In genomic region chr3:94928921-94929320, GRCh38 we compare ENCODE assay signal across 11 cellular contexts.
A peak's percentile ranks its signal among the peaks of the same experiment; 100 is the strongest.
DNase-seq lines count a peak whose midpoint lies in the region; ATAC-seq, FAIRE-seq and TF ChIP-seq lines count a peak whose summit lies in the region.
"Had no signal": no experiment of that assay in that cellular context is flagged by ENCODE, and none has a peak within 500 bp of the region (broad histone marks: within the 10 kb centered on the region; RNA-seq: fewer than 3 reads in every experiment).

No MANE protein-coding gene starts in this region.

- CTCF ChIA-PET in A549 (lab: Yijun Ruan, JAX) = no interaction called here

- POLR2A ChIA-PET in A549 (lab: Yijun Ruan, JAX) = no interaction called here

- peak overlapping the region; percentile 44 for H3K4me2 ChIP-seq in A549

- DNase-seq in A549 (ENCODE audit: low read depth in 1 of 2, low spot score in 1 of 2) (peak; percentile 8 to 85), HPDE6-E6E7 (ENCODE audit: extremely low spot score) (peak; percentile 41), RPMI7951 (ENCODE audit: low read depth) (peak; percentile 5), epithelial cell of proximal tubule (ENCODE audit: low read depth) (peak; percentile 69), NCI-H1436 treated with DMSO at 0.1 percent for 48 hours (lab: John Stamatoyannopoulos, UW) (no peak), inferior parietal cortex (ENCODE audit: extremely low spot score) (no peak), NCI-H2029 treated with DMSO at 0.1 percent for 48 hours (lab: John Stamatoyannopoulos, UW) (no peak)
- DNase-seq: CD8-positive, alpha-beta T cell had no signal

- 15% methylated on average over 4 of the region's 4 CpGs for WGBS in A549 (ENCODE audit: missing lambda C conversion rate)

- H3K27ac ChIP-seq in A549 = peak overlapping the region; percentile 76 to 79
- H3K27ac ChIP-seq: right atrium auricular region had no signal

- TF ChIP-seq RAD21 in A549 (conservative IDR thresholded peaks at IDR 0.05 in 1 of 2, IDR thresholded peaks at IDR 0.05 in 1 of 2) = peak in 1 of 2 experiments; percentile 27; a peak in 1 of 5 replicates

- peak; percentile 92 to 99 for ATAC-seq in A549
- ATAC-seq in HG02981 (IDR thresholded peaks at IDR 0.05; ENCODE audit: unreplicated experiment) = no peak
- ATAC-seq: CD8-positive, alpha-beta T cell; left lobe of liver had no signal

- TF ChIP-seq CTCF in A549 (IDR thresholded peaks at IDR 0.05) = no peak
- TF ChIP-seq CTCF in epithelial cell of proximal tubule (conservative IDR thresholded peaks at IDR 0.05; ENCODE audit: low read depth, low read length) = no peak

- TF ChIP-seq EP300 in A549 (IDR thresholded peaks at IDR 0.05) = peak; percentile 39 to 67; a peak in 2 of 5 replicates

- H3K9me3 ChIP-seq in A549 = no peaks in the 10 kb centered on the region
- H3K9me3 ChIP-seq: right atrium auricular region had no signal

- FAIRE-seq in A549 (lab: Jason Lieb, UNC) = peak; percentile 94

- TF ChIP-seq POLR2A in A549 (IDR thresholded peaks at IDR 0.05; ENCODE audit: low read length) = no peak

- peaks cover 11% of the 10 kb centered on the region; the same call in 2 of the 3 replicates for H3K4me1 ChIP-seq in A549
- H3K4me1 ChIP-seq: right atrium auricular region had no signal

- H3K4me3 ChIP-seq in A549 (no peak overlapping the region), epithelial cell of proximal tubule (ENCODE audit: low read depth, low read length) (no peak overlapping the region)
- H3K4me3 ChIP-seq: right atrium auricular region had no signal

TF ChIP-seq in A549, 52 proteins besides CTCF, POLR2A, EP300 and RAD21:
- peak; percentile 22 for TF ChIP-seq MAFK (IDR thresholded peaks at IDR 0.05; ENCODE audit: partially characterized antibody)
- no peak for TF ChIP-seq CHD4 (IDR thresholded peaks at IDR 0.05; ENCODE audit: borderline replicate concordance)
- peak; percentile 84 for TF ChIP-seq JUNB (IDR thresholded peaks at IDR 0.05)
- no peak for TF ChIP-seq HOXB13 (CRISPR knock-in tag; IDR thresholded peaks at IDR 0.05; ENCODE audit: low read depth)
- TF ChIP-seq GATA3 (IDR thresholded peaks at IDR 0.05; ENCODE audit: borderline replicate concordance) = peak; percentile 91
- no peak for TF ChIP-seq MAX (IDR thresholded peaks at IDR 0.05)
- TF ChIP-seq, protein P1, sequence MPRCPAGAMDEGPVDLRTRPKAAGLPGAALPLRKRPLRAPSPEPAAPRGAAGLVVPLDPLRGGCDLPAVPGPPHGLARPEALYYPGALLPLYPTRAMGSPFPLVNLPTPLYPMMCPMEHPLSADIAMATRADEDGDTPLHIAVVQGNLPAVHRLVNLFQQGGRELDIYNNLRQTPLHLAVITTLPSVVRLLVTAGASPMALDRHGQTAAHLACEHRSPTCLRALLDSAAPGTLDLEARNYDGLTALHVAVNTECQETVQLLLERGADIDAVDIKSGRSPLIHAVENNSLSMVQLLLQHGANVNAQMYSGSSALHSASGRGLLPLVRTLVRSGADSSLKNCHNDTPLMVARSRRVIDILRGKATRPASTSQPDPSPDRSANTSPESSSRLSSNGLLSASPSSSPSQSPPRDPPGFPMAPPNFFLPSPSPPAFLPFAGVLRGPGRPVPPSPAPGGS (IDR thresholded peaks at IDR 0.05) = peak; percentile 53; the same call in 1 of the 3 replicates
- peak; percentile 91 to 94 for TF ChIP-seq CEBPB (IDR thresholded peaks at IDR 0.05)
- peak; percentile 83 for TF ChIP-seq FOSL2 (IDR thresholded peaks at IDR 0.05)
- peak; percentile 89 for TF ChIP-seq FOSL2 (CRISPR knock-in tag; IDR thresholded peaks at IDR 0.05)
- peak; percentile 67; the same call in 1 of the 2 replicates for TF ChIP-seq HES2 (IDR thresholded peaks at IDR 0.05)
- peak; percentile 55 to 57; a peak in 2 of 5 replicates for TF ChIP-seq JUN (IDR thresholded peaks at IDR 0.05)
- TF ChIP-seq FOXS1 (CRISPR knock-in tag; IDR thresholded peaks at IDR 0.05) = 0 out of 2 replicates have a peak, but pooled peaks have one; percentile 38

Comparison
In these comparisons a context has a peak if more than half of its experiments do, and no peak if none do; other contexts are left out.
1. DNase-seq: peak in A549 (2 of 2), HPDE6-E6E7 (single experiment), RPMI7951 (single experiment) and epithelial cell of proximal tubule (single experiment); none in NCI-H1436 treated with DMSO at 0.1 percent for 48 hours (single experiment), inferior parietal cortex (single experiment) and NCI-H2029 treated with DMSO at 0.1 percent for 48 hours (single experiment).